ENCODE assay signal across 8 cellular contexts in the genomic region with DNA sequence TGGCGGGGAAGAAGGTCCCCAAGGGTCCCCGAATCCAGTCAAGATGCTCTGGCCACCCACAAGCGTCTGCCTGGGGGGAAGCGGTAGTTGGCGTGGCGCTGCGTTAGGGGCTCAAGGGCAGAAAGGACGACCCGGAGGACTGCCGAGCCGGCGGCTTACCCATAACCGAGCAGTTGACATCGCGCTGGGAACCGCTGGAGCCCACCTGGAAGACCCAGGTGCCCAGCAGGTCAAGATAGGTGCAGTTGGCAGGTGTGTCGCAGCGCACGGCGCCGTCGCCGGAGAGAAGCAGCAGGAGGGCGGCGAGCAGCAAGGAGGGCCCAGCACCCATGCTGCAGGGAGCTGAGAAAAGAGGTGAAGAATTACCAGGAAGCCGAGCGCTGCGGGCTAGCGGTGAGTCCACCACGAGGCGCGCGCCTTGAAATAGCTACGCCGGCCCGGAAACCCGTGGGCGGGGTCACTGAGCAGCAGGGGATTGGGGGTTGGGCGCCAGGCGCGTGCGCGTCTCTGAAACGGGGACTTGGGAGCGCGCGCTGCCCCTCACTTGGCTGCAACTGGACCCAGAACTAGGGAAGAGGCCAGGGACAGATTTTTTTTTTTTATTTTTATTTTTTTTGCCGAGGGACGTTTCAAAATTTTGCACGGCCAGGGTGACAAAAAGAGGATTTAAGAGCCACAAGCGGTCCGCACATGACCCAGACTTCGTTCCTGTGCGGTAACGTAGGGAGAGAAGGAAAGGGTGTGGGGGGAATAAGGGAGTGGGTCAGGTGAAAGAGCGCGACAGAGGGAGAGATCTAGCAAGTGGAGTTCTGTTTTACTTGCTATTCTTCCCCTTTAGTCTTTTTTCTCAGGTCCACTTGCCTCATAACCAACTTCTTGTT. TPM values are rescaled to one million over a fixed set of nuclear protein-coding genes. Genes with fewer than 3 reads are reported as not detected.
DNase-seq lines count a peak whose midpoint lies in the region; ATAC-seq, FAIRE-seq and TF ChIP-seq lines count a peak whose summit lies in the region.

CTSC (minus strand) TSS at position 395 of the 881 bp plus-strand sequence; CDS start at position 331, 64 bp downstream.

- H3K4me1 ChIP-seq in kidney (ENCODE audit: control insufficient read depth in 1 of 2, insufficient read depth in 1 of 2, low read depth in 1 of 2, low read length in 2 of 2) = peaks cover 2 to 3% of the 10 kb centered on the region in 2 donors

- H3K27ac ChIP-seq in kidney (ENCODE audit: low read depth in 2 of 2, low read length in 2 of 2) = peak within 1 kb of the TSS; percentile 79 to 90

- ATAC-seq in GM18873 (IDR thresholded peaks at IDR 0.05; ENCODE audit: low FRiP score, unreplicated experiment) = peak; percentile 89
- peak; percentile 91 for ATAC-seq in HG03108 (IDR thresholded peaks at IDR 0.05; ENCODE audit: unreplicated experiment)

- intact Hi-C loops in kidney (cut with DNase I) = no loop called here

- peak; percentile 14 for TF ChIP-seq CTCF in kidney (IDR thresholded peaks at IDR 0.05; ENCODE audit: borderline replicate concordance, extremely low read depth, insufficient read depth)

- FAIRE-seq in kidney (lab: Jason Lieb, UNC) = no peak

- peaks cover 0 to 4% of the 10 kb centered on the region in 2 donors for H3K36me3 ChIP-seq in kidney (ENCODE audit: control insufficient read depth in 1 of 2, insufficient read depth in 2 of 2, low read length in 2 of 2)

- in situ Hi-C loops in ACHN (cut with HindIII; ENCODE audit: low pct_ligation_motif_present, low pct_unique_long_range_greater_than_20kb, low sequenced_read_pairs) = no loop called here

- DNase-seq in ACHN = peak; percentile 92
- peak; percentile 83 for DNase-seq in NCI-H226
- DNase-seq in activated CD4-positive, CD25-positive, alpha-beta regulatory T cell (lab: John Stamatoyannopoulos, UW) = peak; percentile 79 to 89 (median 86)
- peak; percentile 88 for DNase-seq in central memory CD4-positive, alpha-beta T cell
- DNase-seq in kidney = peak; percentile 98
- DNase-seq in stimulated activated CD4-positive, alpha-beta T cell treated with anti-CD3 and anti-CD28 coated beads, Interleukin-15, amount 100 ng/mL, for 24 hours = peak; percentile 97

- H3K4me3 ChIP-seq in kidney (ENCODE audit: low read length in 2 of 2) = peak within 1 kb of the TSS; percentile 84 to 92

- H3K9me3 ChIP-seq in kidney (ENCODE audit: control insufficient read depth in 1 of 2, low read length in 2 of 2) = no peaks in the 10 kb centered on the region

- H3K9ac ChIP-seq in kidney (ENCODE audit: low read length in 2 of 2) = peak within 1 kb of the TSS; percentile 68 to 88

RNA-seq across cellular contexts. Expression of gene CTSC, which starts in this region (rescaled TPM):
- 187 TPM for total RNA-seq in kidney
- 191 TPM for polyA plus RNA-seq in kidney (ENCODE audit: insufficient read depth, low read depth, low replicate concordance)

Comparison
In these comparisons a context has a peak if more than half of its experiments do, and no peak if none do; other contexts are left out.
1. Peak in every context shown above with its lines: DNase-seq, ATAC-seq, H3K4me3 ChIP-seq and H3K27ac ChIP-seq.